In genomic region chr4:137226900-137227299, GRCh38 we compare ENCODE assay signal across 10 cellular contexts.
DNase-seq lines count a peak whose midpoint lies in the region; ATAC-seq and TF ChIP-seq lines count a peak whose summit lies in the region.
"Had no signal": no experiment of that assay in that cellular context is flagged by ENCODE, and none has a peak within 500 bp of the region (broad histone marks: within the 10 kb centered on the region; RNA-seq: fewer than 3 reads in every experiment).

No MANE protein-coding gene starts in this region.

- DNase-seq in NCI-H1092 treated with DMSO at 0.1 percent for 48 hours (lab: John Stamatoyannopoulos, UW) (peak; percentile 17), NCI-H1092 (lab: John Stamatoyannopoulos, UW) (no peak), LNCaP clone FGC (ENCODE audit: low read depth) (no peak), astrocyte of the spinal cord (ENCODE audit: low read depth, low spot score) (no peak), neural progenitor cell (ENCODE audit: low spot score) (peak; percentile 27)
- DNase-seq in activated T-cell treated with anti-CD3 and anti-CD28 coated beads, Interleukin-2, amount 50 U/mL, for 48 hours: no peak
- DNase-seq in stimulated activated CD4-positive, alpha-beta T cell treated with anti-CD3 and anti-CD28 coated beads, Interleukin-4, amount 100 ng/mL, for 4 hours: no peak

- H3K9me3 Mint-ChIP-seq in neural progenitor cell: peaks cover 8% of the 10 kb centered on the region

- no peaks in the 10 kb centered on the region for H3K36me3 ChIP-seq in neural progenitor cell

- no peaks in the 10 kb centered on the region for H3K4me1 Mint-ChIP-seq in neural progenitor cell

- H4K20me1 ChIP-seq in neural progenitor cell (ENCODE audit: low read depth): no peaks in the 10 kb centered on the region

- no peaks in the 10 kb centered on the region for H3K4me1 ChIP-seq in neural progenitor cell
- H3K4me1 ChIP-seq: A549 had no signal

- no peak overlapping the region for H3K4me2 ChIP-seq in neural progenitor cell
- H3K4me2 ChIP-seq: A549 had no signal

- H3K9me3 ChIP-seq in neural progenitor cell (ENCODE audit: low read depth): no peaks in the 10 kb centered on the region
- H3K9me3 ChIP-seq: A549 had no signal

- H3K4me3 Mint-ChIP-seq in neural progenitor cell: no peak overlapping the region
- H3K4me3 Mint-ChIP-seq: T-helper 1 cell treated with Interleukin-12 subunit alpha and Interleukin-12 subunit beta and Interleukin-4 antibody, amounts not matched to agents 30 μg/mL and 1 μg/mL, for 36 hours had no signal

- H3K27me3 ChIP-seq in neural progenitor cell: no peaks in the 10 kb centered on the region

- H3F3A ChIP-seq in neural progenitor cell (ENCODE audit: low read depth): no peaks in the 10 kb centered on the region

- no peak overlapping the region for H2AFZ ChIP-seq in neural progenitor cell (replicated peaks)

- no peaks in the 10 kb centered on the region for H3K36me3 Mint-ChIP-seq in neural progenitor cell

- in situ Hi-C loops in astrocyte of the spinal cord (cut with HindIII; ENCODE audit: low sequenced_read_pairs): no loop called here

- no peak overlapping the region for H3K9ac ChIP-seq in neural progenitor cell

- H3K27ac Mint-ChIP-seq in neural progenitor cell: no peak overlapping the region
- H3K27ac Mint-ChIP-seq: T-helper 1 cell treated with Interleukin-12 subunit alpha and Interleukin-12 subunit beta and Interleukin-4 antibody, amounts not matched to agents 30 μg/mL and 1 μg/mL, for 36 hours had no signal

- no peak overlapping the region for H3K27ac ChIP-seq in neural progenitor cell
- H3K27ac ChIP-seq: A549 had no signal

- no peak overlapping the region for H3K4me3 ChIP-seq in LNCaP clone FGC (ENCODE audit: low read depth, low read length)
- H3K4me3 ChIP-seq in astrocyte of the spinal cord (ENCODE audit: low read depth, low read length): no peak overlapping the region
- no peak overlapping the region for H3K4me3 ChIP-seq in neural progenitor cell
- H3K4me3 ChIP-seq: A549 had no signal

- H3K27me3 Mint-ChIP-seq in neural progenitor cell (ENCODE audit: insufficient read depth, low read depth): no peaks in the 10 kb centered on the region

- no peaks in the 10 kb centered on the region for H3K79me2 ChIP-seq in neural progenitor cell (ENCODE audit: low read depth)

- ATAC-seq in GM18867 (IDR thresholded peaks at IDR 0.05; ENCODE audit: unreplicated experiment): no peak
- ATAC-seq: A549 had no signal

- TF ChIP-seq CTCF in LNCaP clone FGC (IDR thresholded peaks at IDR 0.05; ENCODE audit: control insufficient read depth, extremely low read depth, insufficient read depth) (peak; percentile 47), astrocyte of the spinal cord (IDR thresholded peaks at IDR 0.05; ENCODE audit: low read depth, low read length) (peak; percentile 34), neural progenitor cell (IDR thresholded peaks at IDR 0.05) (peak; percentile 49)

Comparison
In these comparisons a context has a peak if more than half of its experiments do, and no peak if none do; other contexts are left out.
1. DNase-seq: peak in NCI-H1092 treated with DMSO at 0.1 percent for 48 hours (single experiment) and neural progenitor cell (single experiment); none in NCI-H1092 (single experiment), LNCaP clone FGC (single experiment), astrocyte of the spinal cord (single experiment), activated T-cell treated with anti-CD3 and anti-CD28 coated beads, Interleukin-2, amount 50 U/mL, for 48 hours (0 of 2) and stimulated activated CD4-positive, alpha-beta T cell treated with anti-CD3 and anti-CD28 coated beads, Interleukin-4, amount 100 ng/mL, for 4 hours (0 of 2).
2. Peak in every context shown above with its lines, with median percentiles within 50 percentile points of each other: CTCF ChIP-seq.